Comparison of ENCODE assay signal across 9 cellular contexts in the genomic region with DNA sequence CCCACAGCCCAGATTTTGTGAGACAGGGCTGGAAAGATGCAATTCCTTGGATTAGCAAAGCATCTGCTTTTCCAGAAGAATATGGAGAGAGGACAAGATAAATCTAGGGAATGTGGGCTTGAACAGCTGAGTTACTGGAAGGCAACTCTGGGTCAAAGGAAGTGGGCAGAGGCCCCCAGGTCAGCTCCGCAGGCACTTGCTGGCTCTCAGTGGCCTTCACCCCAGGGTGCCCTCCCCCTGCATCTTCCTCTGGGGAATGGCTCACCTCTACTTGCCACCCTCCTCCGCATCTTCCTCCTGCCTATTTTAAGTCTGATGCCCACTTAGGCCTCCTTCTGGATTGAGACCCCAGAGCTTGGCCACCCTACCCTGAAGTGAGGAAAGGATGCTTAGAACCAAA. TPM values are rescaled to one million over a fixed set of nuclear protein-coding genes. Genes with fewer than 3 reads are reported as not detected.
A peak's percentile ranks its signal among the peaks of the same experiment; 100 is the strongest.
DNase-seq lines count a peak whose midpoint lies in the region; ATAC-seq and TF ChIP-seq lines count a peak whose summit lies in the region.
"Had no signal": no experiment of that assay in that cellular context is flagged by ENCODE, and none has a peak within 500 bp of the region (broad histone marks: within the 10 kb centered on the region; RNA-seq: fewer than 3 reads in every experiment).

No MANE protein-coding gene starts in this region.

- H2AFZ ChIP-seq in PC-9, result no peak overlapping the region

- H3F3A ChIP-seq in PC-9 (ENCODE audit: insufficient read depth, low read depth), result peaks cover 65% of the 10 kb centered on the region

- TF ChIP-seq CTCF in PC-9 (conservative IDR thresholded peaks at IDR 0.05) (no peak), dorsolateral prefrontal cortex (IDR thresholded peaks at IDR 0.05 in 54 of 56, conservative IDR thresholded peaks at IDR 0.05 in 2 of 56; ENCODE audit: low read depth in 1 of 56, partially characterized antibody in 56 of 56) (no peak), ovary (IDR thresholded peaks at IDR 0.05) (no peak)

- H3K27ac ChIP-seq in PC-9, result peak overlapping the region; percentile 88
- H3K27ac ChIP-seq in dorsolateral prefrontal cortex, result peak overlapping the region in 52 of 59 donors; percentile 8 to 87 (median 66)
- peak overlapping the region; percentile 46 to 66 for H3K27ac ChIP-seq in ovary

- CTCF ChIA-PET in PC-9 (lab: Charles Lee), result interaction anchor here (1.4 kb wide), 1 partner anchor 33 kb away, joined by 9 read pairs; no protein-coding TSS in a partner anchor

- peak; percentile 52 for DNase-seq in A172 (ENCODE audit: low spot score)
- DNase-seq in PC-9, result no peak
- DNase-seq in dorsolateral prefrontal cortex, result peak in 1 of 10 donors; percentile 6
- peak in 2 of 5 donors; percentile 19 for DNase-seq in ovary
- DNase-seq in midbrain (lab: John Stamatoyannopoulos, UW), result no peak
- DNase-seq in hippocampal formation (lab: John Stamatoyannopoulos, UW), result no peak
- DNase-seq in HCEC 1CT, result no peak
- DNase-seq: islet precursor cell had no signal

- BruUV-seq in PC-9 (replicated peaks; lab: Mats Ljungman, UMichigan), result no TSS peak

- H4K20me1 ChIP-seq in PC-9 (ENCODE audit: insufficient read depth), result no peaks in the 10 kb centered on the region

- H3K9me3 ChIP-seq in PC-9 (ENCODE audit: insufficient read depth, low read depth), result no peaks in the 10 kb centered on the region
- no peaks in the 10 kb centered on the region for H3K9me3 ChIP-seq in ovary

- H3K36me3 ChIP-seq in PC-9 (ENCODE audit: low read depth) (peaks cover 31% of the 10 kb centered on the region), ovary (no peaks in the 10 kb centered on the region)

- intact Hi-C loops in PC-9 (cut with micrococcal nuclease; ENCODE audit: unreplicated experiment), result loop anchor here (1.0 to 10.0 kb wide), 7 partner anchors 36 to 552 kb away; a partner anchor contains a TSS
- intact Hi-C loops in dorsolateral prefrontal cortex (cut with DNase I), result loop anchor here in 1 of 2 donors (5.0 kb wide), 2 partner anchors 63 to 228 kb away; a partner anchor contains a TSS
- intact Hi-C loops in ovary (cut with DNase I), result loop anchor here in 2 of 4 donors (5.0 kb wide), 2 partner anchors 93 to 98 kb away; no protein-coding TSS in a partner anchor

- no peak for TF ChIP-seq POLR2A in ovary (IDR thresholded peaks at IDR 0.05)

- H3K4me3 ChIP-seq in PC-9 (peak overlapping the region; percentile 4; the same call in 1 of the 2 replicates), dorsolateral prefrontal cortex (peak overlapping the region in 1 of 59 donors; percentile 2), ovary (no peak overlapping the region)

- no peak for TF ChIP-seq EP300 in ovary (IDR thresholded peaks at IDR 0.05)

- H3K4me2 ChIP-seq in PC-9, result peak overlapping the region; percentile 68

- ATAC-seq in HG02678 (IDR thresholded peaks at IDR 0.05; ENCODE audit: unreplicated experiment), result no peak

- H3K4me1 ChIP-seq in PC-9 (replicated peaks; ENCODE audit: insufficient read depth) (peaks cover 68% of the 10 kb centered on the region), ovary (ENCODE audit: insufficient read depth) (peaks cover 10% of the 10 kb centered on the region)

- peaks cover 33% of the 10 kb centered on the region for H3K79me2 ChIP-seq in PC-9 (ENCODE audit: low read depth)

- POLR2A ChIA-PET in PC-9 (lab: Charles Lee; ENCODE audit: unreplicated experiment), result no interaction called here

- H3K9me2 ChIP-seq in PC-9 (ENCODE audit: insufficient read depth), result no peaks in the 10 kb centered on the region

- H3K27me3 ChIP-seq in PC-9 (ENCODE audit: insufficient read depth, low read depth), result no peaks in the 10 kb centered on the region
- H3K27me3 ChIP-seq in dorsolateral prefrontal cortex, result no peaks in the 10 kb centered on the region
- no peaks in the 10 kb centered on the region for H3K27me3 ChIP-seq in ovary

- WGBS in ovary, 3 donors, result 76 to 79% (median 78%) methylated on average over 2 of the region's 2 CpGs

RNA-seq across cellular contexts. Expression of a gene that starts 10.5 kb away (rescaled TPM):
- total RNA-seq in A172 (2014; rRNA removed; shearing (Covaris generic)), result 35.1 and 36.0 TPM in 2 replicates
- total RNA-seq in PC-9 (2021) (13.6 and 16.8 TPM in 2 replicates), dorsolateral prefrontal cortex (100 to 1,000 TPM in 119 of 120 experiments, 10 to 100 TPM in 1; 87.5 to 250 (median 176) TPM), ovary (100 to 1,000 TPM in 1 of 7 donors, 10 to 100 TPM in 6; 22.3 to 114 (median 87.3) TPM)
- polyA plus RNA-seq in ovary, result 10 to 100 TPM; 43.7 to 84.2 TPM
